23 cellular contexts compared by ENCODE assay signal in genomic region chr17:32854834-32855389, GRCh38. TPM values are rescaled to one million over a fixed set of nuclear protein-coding genes. Genes with fewer than 3 reads are reported as not detected.
DNase-seq lines count a peak whose midpoint lies in the region; ATAC-seq, FAIRE-seq and TF ChIP-seq lines count a peak whose summit lies in the region.
"Had no signal": no experiment of that assay in that cellular context is flagged by ENCODE, and none has a peak within 500 bp of the region (broad histone marks: within the 10 kb centered on the region; RNA-seq: fewer than 3 reads in every experiment).

No MANE protein-coding gene starts in this region.

- H3K4me3 Mint-ChIP-seq in mesothelial cell of epicardium (no peak overlapping the region), T-cell (no peak overlapping the region)
- H3K4me3 Mint-ChIP-seq in effector memory CD8-positive, alpha-beta T cell: no peak overlapping the region
- H3K4me3 Mint-ChIP-seq in activated naive CD8-positive, alpha-beta T cell treated with anti-CD3 and anti-CD28 coated beads for 36 hours: no peak overlapping the region
- H3K4me3 Mint-ChIP-seq: CD4-positive, alpha-beta T cell; central memory CD8-positive, alpha-beta T cell; nephron progenitor cell had no signal

- CTCF ChIA-PET in T-cell (lab: Charles Lee): interaction anchor here in 1 of 2 donors (0.6 to 1.0 kb wide), 2 partner anchors 22 to 73 kb away, joined by 3 read pairs; partner anchors contain the start of genes MYO1D and TMEM98

- H3K27ac Mint-ChIP-seq in mesothelial cell of epicardium (no peak overlapping the region), T-cell (no peak overlapping the region)
- H3K27ac Mint-ChIP-seq in effector memory CD8-positive, alpha-beta T cell: no peak overlapping the region
- H3K27ac Mint-ChIP-seq in activated naive CD8-positive, alpha-beta T cell treated with anti-CD3 and anti-CD28 coated beads for 36 hours: no peak overlapping the region
- H3K27ac Mint-ChIP-seq: CD4-positive, alpha-beta T cell; nephron progenitor cell; progenitor cell of endocrine pancreas had no signal

- no peak for DNase-seq in AG09309 (ENCODE audit: low read depth)
- peak; percentile 87 for DNase-seq in LNCaP clone FGC (ENCODE audit: low read depth)
- peak; percentile 23 for DNase-seq in bronchial epithelial cell (ENCODE audit: low read depth)
- no peak for DNase-seq in mesothelial cell of epicardium (ENCODE audit: low spot score in 2 of 2, unreplicated experiment in 2 of 2)
- no peak for DNase-seq in T-cell
- no peak for DNase-seq in islet precursor cell
- no peak for DNase-seq in effector memory CD8-positive, alpha-beta T cell
- DNase-seq in activated naive CD8-positive, alpha-beta T cell treated with anti-CD3 and anti-CD28 coated beads for 36 hours: no peak
- DNase-seq: activated CD4-positive, alpha-beta T cell treated with anti-CD3 and anti-CD28 coated beads, Interleukin-2, amount 50 U/mL, for 48 hours; activated gamma-delta T cell; amygdala; CD4-positive, alpha-beta T cell; DND-41; hypothalamus; KG1; NCI-H524 treated with DMSO at 0.1 percent for 48 hours; nephron progenitor cell; SIG-M5; stimulated activated CD4-positive, alpha-beta T cell treated with anti-CD3 and anti-CD28 coated beads, Interleukin-2, amount 100 ng/mL, for 48 hours; T-helper 2 cell; WERI-Rb-1 had no signal

- no peaks in the 10 kb centered on the region for H3K36me3 Mint-ChIP-seq in mesothelial cell of epicardium
- H3K36me3 Mint-ChIP-seq in T-cell: peaks cover 2% of the 10 kb centered on the region
- no peaks in the 10 kb centered on the region for H3K36me3 Mint-ChIP-seq in effector memory CD8-positive, alpha-beta T cell (ENCODE audit: insufficient read depth)
- no peaks in the 10 kb centered on the region for H3K36me3 Mint-ChIP-seq in activated naive CD8-positive, alpha-beta T cell treated with anti-CD3 and anti-CD28 coated beads for 36 hours

- H3K27me3 ChIP-seq in bronchial epithelial cell (ENCODE audit: control insufficient read depth, insufficient read depth, low read length): no peaks in the 10 kb centered on the region

- TF ChIP-seq CTCF in AG09309 (IDR thresholded peaks at IDR 0.05; ENCODE audit: control insufficient read depth, insufficient read depth, low read depth, low read length, missing control alignments) (peak; percentile 2), LNCaP clone FGC (IDR thresholded peaks at IDR 0.05; ENCODE audit: control insufficient read depth, extremely low read depth, insufficient read depth) (peak; percentile 18; the same call in 1 of the 2 replicates), bronchial epithelial cell (IDR thresholded peaks at IDR 0.05; ENCODE audit: insufficient read depth, low read length, severe bottlenecking) (no peak), mesothelial cell of epicardium (IDR thresholded peaks at IDR 0.05; ENCODE audit: unreplicated experiment) (peak; percentile 19)

- ATAC-seq in T-cell (replicated peaks in 1 of 4): no peak
- no peak for ATAC-seq in effector memory CD8-positive, alpha-beta T cell (replicated peaks)

- H3K27me3 Mint-ChIP-seq in mesothelial cell of epicardium (ENCODE audit: low read depth): no peaks in the 10 kb centered on the region
- no peaks in the 10 kb centered on the region for H3K27me3 Mint-ChIP-seq in T-cell
- peaks cover 0 to 7% of the 10 kb centered on the region in 2 donors for H3K27me3 Mint-ChIP-seq in effector memory CD8-positive, alpha-beta T cell
- H3K27me3 Mint-ChIP-seq in activated naive CD8-positive, alpha-beta T cell treated with anti-CD3 and anti-CD28 coated beads for 36 hours: peaks cover 15% of the 10 kb centered on the region
- H3K27me3 Mint-ChIP-seq: central memory CD8-positive, alpha-beta T cell; progenitor cell of endocrine pancreas had no signal

- H3K4me1 Mint-ChIP-seq in mesothelial cell of epicardium: peaks cover 12% of the 10 kb centered on the region
- no peaks in the 10 kb centered on the region for H3K4me1 Mint-ChIP-seq in T-cell
- no peaks in the 10 kb centered on the region for H3K4me1 Mint-ChIP-seq in effector memory CD8-positive, alpha-beta T cell (ENCODE audit: low read depth in 2 of 2)
- peaks cover under 1% of the 10 kb centered on the region for H3K4me1 Mint-ChIP-seq in activated naive CD8-positive, alpha-beta T cell treated with anti-CD3 and anti-CD28 coated beads for 36 hours
- H3K4me1 Mint-ChIP-seq: nephron progenitor cell had no signal

- H3K36me3 ChIP-seq in bronchial epithelial cell (ENCODE audit: control insufficient read depth, insufficient read depth, low read length): no peaks in the 10 kb centered on the region
- H3K36me3 ChIP-seq: WERI-Rb-1 had no signal

- peak; percentile 62 for FAIRE-seq in bronchial epithelial cell (lab: Jason Lieb, UNC)

- H3K9me3 Mint-ChIP-seq in mesothelial cell of epicardium: no peaks in the 10 kb centered on the region
- no peaks in the 10 kb centered on the region for H3K9me3 Mint-ChIP-seq in T-cell
- no peaks in the 10 kb centered on the region for H3K9me3 Mint-ChIP-seq in effector memory CD8-positive, alpha-beta T cell
- no peaks in the 10 kb centered on the region for H3K9me3 Mint-ChIP-seq in activated naive CD8-positive, alpha-beta T cell treated with anti-CD3 and anti-CD28 coated beads for 36 hours
- H3K9me3 Mint-ChIP-seq: CD4-positive, alpha-beta T cell; central memory CD8-positive, alpha-beta T cell; nephron progenitor cell had no signal

- no peak overlapping the region for H3K4me3 ChIP-seq in AG09309 (ENCODE audit: control insufficient read depth, low read depth, low read length)
- no peak overlapping the region for H3K4me3 ChIP-seq in LNCaP clone FGC (ENCODE audit: low read depth, low read length)
- no peak overlapping the region for H3K4me3 ChIP-seq in bronchial epithelial cell (ENCODE audit: low read depth, low read length)

- POLR2A ChIA-PET in T-cell (lab: Charles Lee): interaction anchor here in 1 of 2 donors (0.5 kb wide), 1 partner anchor 20 kb away, joined by 5 read pairs; no protein-coding TSS in a partner anchor

RNA-seq across cellular contexts. Expression of gene MYO1D, which starts 22.0 kb away (rescaled TPM):
- total RNA-seq in bronchial epithelial cell (35.8 and 42.9 TPM in 2 replicates), mesothelial cell of epicardium (41.9 to 51.6 TPM (median 48.6 TPM) in 3 replicates), T-cell (10 to 100 TPM in 2 of 5 donors, 1 to 10 TPM in 3; 8.3 to 11.1 (median 9.5) TPM)
- total RNA-seq in activated naive CD8-positive, alpha-beta T cell treated with anti-CD3 and anti-CD28 coated beads for 36 hours: 1 to 10 TPM; 7.0 to 7.8 TPM

Comparison
In these comparisons a context has a peak if more than half of its experiments do, and no peak if none do; other contexts are left out.
1. DNase-seq: peak in LNCaP clone FGC (single experiment) and bronchial epithelial cell (single experiment); none in AG09309 (single experiment), mesothelial cell of epicardium (0 of 2), T-cell (0 of 34), islet precursor cell (single experiment), effector memory CD8-positive, alpha-beta T cell (0 of 3) and activated naive CD8-positive, alpha-beta T cell treated with anti-CD3 and anti-CD28 coated beads for 36 hours (single experiment).